In genomic region chr9:4137234-4137633, GRCh38 we compare ENCODE assay signal across 11 cellular contexts.
DNase-seq lines count a peak whose midpoint lies in the region; ATAC-seq and TF ChIP-seq lines count a peak whose summit lies in the region.
"Had no signal": no experiment of that assay in that cellular context is flagged by ENCODE, and none has a peak within 500 bp of the region (broad histone marks: within the 10 kb centered on the region; RNA-seq: fewer than 3 reads in every experiment).

No MANE protein-coding gene starts in this region.

- H3K9me3 Mint-ChIP-seq in WTC11, result no peaks in the 10 kb centered on the region
- H3K9me3 Mint-ChIP-seq: activated CD4-positive, alpha-beta T cell treated with anti-CD3 and anti-CD28 coated beads, Interleukin-2, amount 10 ng/mL, durations not matched to agents 24 days and 14 days had no signal

- ATAC-seq in WTC11, result 0 out of 2 replicates have a peak, but pooled peaks have one; percentile 22
- ATAC-seq in GM21515 (IDR thresholded peaks at IDR 0.05; ENCODE audit: unreplicated experiment), result no peak
- no peak for ATAC-seq in GM21786 (IDR thresholded peaks at IDR 0.05; ENCODE audit: unreplicated experiment)
- ATAC-seq: K562 had no signal

- H3K4me1 Mint-ChIP-seq in WTC11, result peaks cover 7% of the 10 kb centered on the region
- H3K4me1 Mint-ChIP-seq: activated CD4-positive, alpha-beta T cell treated with anti-CD3 and anti-CD28 coated beads, Interleukin-2, amount 10 ng/mL, durations not matched to agents 24 days and 14 days had no signal

- peak overlapping the region; percentile 78 for H3K9ac ChIP-seq in skeletal muscle satellite cell (ENCODE audit: low read depth, low read length)

- peaks cover 45% of the 10 kb centered on the region for H3K4me1 ChIP-seq in skeletal muscle satellite cell (ENCODE audit: control insufficient read depth, insufficient read depth, low read length)

- no peak for TF ChIP-seq POLR2A in erythroblast (IDR thresholded peaks at IDR 0.05; ENCODE audit: low read length)

- no peak for TF ChIP-seq CTCF in WTC11 (IDR thresholded peaks at IDR 0.05)

- POLR2A ChIA-PET in WTC11 (lab: Charles Lee), result no interaction called here

- no peaks in the 10 kb centered on the region for H3K36me3 ChIP-seq in skeletal muscle satellite cell (ENCODE audit: insufficient read depth, low read length)

- DNase-seq in HCEC 1CT (peak; percentile 96), WTC11 (ENCODE audit: low spot score) (no peak), glomerular visceral epithelial cell (ENCODE audit: extremely low spot score) (peak; percentile 96), erythroblast (lab: John Stamatoyannopoulos, UW) (no peak), Kasumi-1 (lab: John Stamatoyannopoulos, UW) (no peak)
- DNase-seq: activated CD4-positive, alpha-beta T cell treated with anti-CD3 and anti-CD28 coated beads, Interleukin-2, amount 10 ng/mL, durations not matched to agents 24 days and 14 days; cerebellar nuclear complex had no signal

- peak overlapping the region; percentile 38 for H3K4me3 ChIP-seq in skeletal muscle satellite cell (ENCODE audit: low read length)
- H3K4me3 ChIP-seq: K562 had no signal

- H3K27ac Mint-ChIP-seq in WTC11, result no peak overlapping the region
- H3K27ac Mint-ChIP-seq: activated CD4-positive, alpha-beta T cell treated with anti-CD3 and anti-CD28 coated beads, Interleukin-2, amount 10 ng/mL, durations not matched to agents 24 days and 14 days had no signal

- CTCF ChIA-PET in WTC11 (lab: Charles Lee), result no interaction called here

- H3K4me2 ChIP-seq in skeletal muscle satellite cell (ENCODE audit: low read length), result peak overlapping the region; percentile 71

- H3K27me3 ChIP-seq in skeletal muscle satellite cell (ENCODE audit: control insufficient read depth, insufficient read depth, low read length), result no peaks in the 10 kb centered on the region

- no peaks in the 10 kb centered on the region for H3K27me3 Mint-ChIP-seq in WTC11 (ENCODE audit: low read depth)
- H3K27me3 Mint-ChIP-seq: activated CD4-positive, alpha-beta T cell treated with anti-CD3 and anti-CD28 coated beads, Interleukin-2, amount 10 ng/mL, durations not matched to agents 24 days and 14 days had no signal

- H3K36me3 Mint-ChIP-seq in WTC11, result no peaks in the 10 kb centered on the region

- H3K9me3 ChIP-seq in skeletal muscle satellite cell (replicated peaks; ENCODE audit: low read length), result no peaks in the 10 kb centered on the region

- H3K4me3 Mint-ChIP-seq in WTC11, result no peak overlapping the region
- H3K4me3 Mint-ChIP-seq: activated CD4-positive, alpha-beta T cell treated with anti-CD3 and anti-CD28 coated beads, Interleukin-2, amount 10 ng/mL, durations not matched to agents 24 days and 14 days had no signal

TF ChIP-seq in WTC11, 78 proteins besides CTCF, POLR2A, EP300 and RAD21:
- no peak for TF ChIP-seq ZNF512 (CRISPR knock-in tag; IDR thresholded peaks at IDR 0.05; ENCODE audit: borderline replicate concordance)
- no peak for TF ChIP-seq ATF3 (CRISPR knock-in tag; conservative IDR thresholded peaks at IDR 0.05)
- TF ChIP-seq ZBTB21 (CRISPR knock-in tag; IDR thresholded peaks at IDR 0.05; ENCODE audit: borderline replicate concordance), result no peak
- no peak for TF ChIP-seq AFF4 (CRISPR knock-in tag; IDR thresholded peaks at IDR 0.05; ENCODE audit: borderline replicate concordance)
- TF ChIP-seq RELA (CRISPR knock-in tag; IDR thresholded peaks at IDR 0.05; ENCODE audit: borderline replicate concordance), result no peak
- no peak for TF ChIP-seq NFATC4 (CRISPR knock-in tag; IDR thresholded peaks at IDR 0.05)
- no peak for TF ChIP-seq ZBTB43 (CRISPR knock-in tag; IDR thresholded peaks at IDR 0.05)
- TF ChIP-seq GRHL2 (CRISPR knock-in tag; IDR thresholded peaks at IDR 0.05; ENCODE audit: insufficient replicate concordance, severe bottlenecking), result no peak
- no peak for TF ChIP-seq PREB (CRISPR knock-in tag; IDR thresholded peaks at IDR 0.05; ENCODE audit: borderline replicate concordance)
- no peak for TF ChIP-seq TCF7 (CRISPR knock-in tag; IDR thresholded peaks at IDR 0.05; ENCODE audit: low read depth)
- TF ChIP-seq NR3C1 (CRISPR knock-in tag; conservative IDR thresholded peaks at IDR 0.05; ENCODE audit: low read depth), result no peak
- no peak for TF ChIP-seq TP53 (CRISPR knock-in tag; IDR thresholded peaks at IDR 0.05)
- no peak for TF ChIP-seq ZNF138 (CRISPR knock-in tag; conservative IDR thresholded peaks at IDR 0.05)

Comparison
In these comparisons a context has a peak if more than half of its experiments do, and no peak if none do; other contexts are left out.
1. DNase-seq: peak in HCEC 1CT (single experiment) and glomerular visceral epithelial cell (single experiment); none in WTC11 (single experiment), erythroblast (0 of 2) and Kasumi-1 (0 of 2).